ENCODE assay signal across 27 cellular contexts in the genomic region with DNA sequence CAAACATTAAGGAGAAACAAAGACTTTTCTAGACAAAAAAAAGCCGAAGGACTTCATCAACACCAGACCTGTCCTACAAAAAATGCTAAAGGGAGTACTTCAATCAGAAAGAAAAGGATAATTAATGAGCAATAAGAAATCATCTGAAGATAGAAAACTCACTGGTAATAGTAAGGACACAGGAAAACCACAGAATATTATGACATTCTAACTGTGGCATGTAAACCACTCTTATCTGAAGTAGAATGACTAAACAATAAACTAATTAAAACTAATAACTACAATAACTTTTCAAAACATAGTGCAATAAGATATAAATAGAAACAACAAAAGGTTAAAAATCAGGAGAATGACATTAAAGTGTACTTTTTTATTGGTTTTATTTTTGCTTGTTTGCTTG.
"Had no signal": no experiment of that assay in that cellular context is flagged by ENCODE, and none has a peak within 500 bp of the region (broad histone marks: within the 10 kb centered on the region; RNA-seq: fewer than 3 reads in every experiment).

No MANE protein-coding gene starts in this region.

- H3K4me3 Mint-ChIP-seq: activated B cell treated with CpG ODN at 0.5 μM for 24 hours; activated CD8-positive, alpha-beta memory T cell treated with anti-CD3 and anti-CD28 coated beads, Interleukin-2, amount 10 ng/mL, durations not matched to agents 7 days and 5 days; activated CD8-positive, alpha-beta T cell treated with anti-CD3 and anti-CD28 coated beads, Interleukin-2, amount 10 ng/mL, durations not matched to agents 7 days and 5 days; activated naive CD4-positive, alpha-beta T cell treated with anti-CD3 and anti-CD28 coated beads, Interleukin-2, amount 50 U/mL, for 24 hours; activated naive CD8-positive, alpha-beta T cell treated with anti-CD3 and anti-CD28 coated beads, Interleukin-2, amount 50 U/mL, for 24 hours; effector memory CD8-positive, alpha-beta T cell; immature natural killer cell; memory B cell; naive thymus-derived CD8-positive, alpha-beta T cell; neural progenitor cell; T-helper 2 cell treated with Interferon-gamma antibody and Interleukin-4, amounts not matched to agents 5 μg/mL and 100 μg/mL, for 36 hours had no signal

- H3K27me3 ChIP-seq: cardiac muscle cell, foreskin keratinocyte, heart left ventricle, neural progenitor cell, right atrium auricular region, suprapubic skin, tibial artery, upper lobe of right lung had no signal

- H3K27ac Mint-ChIP-seq: activated B cell treated with CpG ODN at 0.5 μM for 24 hours; activated CD8-positive, alpha-beta memory T cell treated with anti-CD3 and anti-CD28 coated beads, Interleukin-2, amount 10 ng/mL, durations not matched to agents 7 days and 5 days; activated CD8-positive, alpha-beta T cell treated with anti-CD3 and anti-CD28 coated beads, Interleukin-2, amount 10 ng/mL, durations not matched to agents 7 days and 5 days; activated naive CD4-positive, alpha-beta T cell treated with anti-CD3 and anti-CD28 coated beads, Interleukin-2, amount 50 U/mL, for 24 hours; activated naive CD8-positive, alpha-beta T cell treated with anti-CD3 and anti-CD28 coated beads, Interleukin-2, amount 50 U/mL, for 24 hours; activated T-helper 2 cell treated with anti-CD3 and anti-CD28 coated beads, Interferon-gamma antibody, Interleukin-2, Interleukin-4, amounts not matched to agents 10 μg/mL and 5 μg/mL and 100 μg/mL, durations not matched to agents 14 hours and 24 hours and 36 hours; effector memory CD8-positive, alpha-beta T cell; immature natural killer cell; memory B cell; naive thymus-derived CD8-positive, alpha-beta T cell; neural progenitor cell; T-helper 2 cell treated with Interferon-gamma antibody and Interleukin-4, amounts not matched to agents 5 μg/mL and 100 μg/mL, for 36 hours had no signal

- H3K27me3 Mint-ChIP-seq: activated B cell treated with CpG ODN at 0.5 μM for 24 hours; activated CD8-positive, alpha-beta memory T cell treated with anti-CD3 and anti-CD28 coated beads, Interleukin-2, amount 10 ng/mL, durations not matched to agents 7 days and 5 days; effector memory CD8-positive, alpha-beta T cell; memory B cell had no signal

- H3K4me1 Mint-ChIP-seq: activated B cell treated with CpG ODN at 0.5 μM for 24 hours; activated CD8-positive, alpha-beta memory T cell treated with anti-CD3 and anti-CD28 coated beads, Interleukin-2, amount 10 ng/mL, durations not matched to agents 7 days and 5 days; activated naive CD4-positive, alpha-beta T cell treated with anti-CD3 and anti-CD28 coated beads, Interleukin-2, amount 50 U/mL, for 24 hours; activated naive CD8-positive, alpha-beta T cell treated with anti-CD3 and anti-CD28 coated beads, Interleukin-2, amount 50 U/mL, for 24 hours; immature natural killer cell; memory B cell; naive thymus-derived CD8-positive, alpha-beta T cell; neural progenitor cell had no signal

- H3K9me3 ChIP-seq: right atrium auricular region, suprapubic skin, tibial artery, upper lobe of right lung had no signal

- H3K36me3 ChIP-seq: cardiac muscle cell, heart left ventricle, neural progenitor cell, right atrium auricular region, suprapubic skin, tibial artery, upper lobe of right lung had no signal

- H3K4me1 ChIP-seq: heart left ventricle, neural progenitor cell, right atrium auricular region, suprapubic skin, tibial artery, upper lobe of right lung had no signal

- ATAC-seq: activated CD8-positive, alpha-beta memory T cell treated with anti-CD3 and anti-CD28 coated beads, Interleukin-2, amount 10 ng/mL, durations not matched to agents 7 days and 5 days; activated CD8-positive, alpha-beta T cell treated with anti-CD3 and anti-CD28 coated beads, Interleukin-2, amount 10 ng/mL, durations not matched to agents 7 days and 5 days; activated naive CD8-positive, alpha-beta T cell treated with anti-CD3 and anti-CD28 coated beads, Interleukin-2, amount 50 U/mL, for 24 hours; effector memory CD8-positive, alpha-beta T cell; foreskin keratinocyte; heart left ventricle; naive thymus-derived CD8-positive, alpha-beta T cell; upper lobe of right lung had no signal

- DNase-seq: activated B cell treated with CpG ODN at 0.5 μM for 24 hours; activated CD8-positive, alpha-beta memory T cell treated with anti-CD3 and anti-CD28 coated beads, Interleukin-2, amount 10 ng/mL, durations not matched to agents 7 days and 5 days; activated CD8-positive, alpha-beta T cell treated with anti-CD3 and anti-CD28 coated beads, Interleukin-2, amount 10 ng/mL, durations not matched to agents 7 days and 5 days; activated naive CD8-positive, alpha-beta T cell treated with anti-CD3 and anti-CD28 coated beads, Interleukin-2, amount 50 U/mL, for 24 hours; activated T-cell treated with anti-CD3 and anti-CD28 coated beads, Interleukin-2, amount 50 U/mL, for 48 hours; cerebellar nuclear complex; effector memory CD8-positive, alpha-beta T cell; heart left ventricle; hypothalamus; immature natural killer cell; naive thymus-derived CD8-positive, alpha-beta T cell; occipital lobe; stimulated activated CD4-positive, alpha-beta T cell treated with anti-CD3 and anti-CD28 coated beads, Interleukin-15, amount 100 ng/mL, for 24 hours; stimulated activated CD4-positive, alpha-beta T cell treated with anti-CD3 and anti-CD28 coated beads, Interleukin-2, amount 100 ng/mL, for 24 hours; stimulated activated naive CD4-positive, alpha-beta T cell; tibial artery; upper lobe of right lung had no signal

- H3K9ac ChIP-seq: neural progenitor cell had no signal

- H3K27ac ChIP-seq: cardiac muscle cell, coronary artery, foreskin keratinocyte, heart left ventricle, neural progenitor cell, right atrium auricular region, suprapubic skin, tibial artery, upper lobe of right lung had no signal

- H3K9me3 Mint-ChIP-seq: activated B cell treated with CpG ODN at 0.5 μM for 24 hours; activated naive CD4-positive, alpha-beta T cell treated with anti-CD3 and anti-CD28 coated beads, Interleukin-2, amount 50 U/mL, for 24 hours; activated naive CD8-positive, alpha-beta T cell treated with anti-CD3 and anti-CD28 coated beads, Interleukin-2, amount 50 U/mL, for 24 hours; activated T-helper 2 cell treated with anti-CD3 and anti-CD28 coated beads, Interferon-gamma antibody, Interleukin-2, Interleukin-4, amounts not matched to agents 10 μg/mL and 5 μg/mL and 100 μg/mL, durations not matched to agents 14 hours and 24 hours and 36 hours; neural progenitor cell; T-helper 2 cell treated with Interferon-gamma antibody and Interleukin-4, amounts not matched to agents 5 μg/mL and 100 μg/mL, for 36 hours had no signal

- H3K4me2 ChIP-seq: neural progenitor cell had no signal

- H2AFZ ChIP-seq: neural progenitor cell had no signal

- H3K4me3 ChIP-seq: cardiac muscle cell, coronary artery, heart left ventricle, neural progenitor cell, right atrium auricular region, suprapubic skin, tibial artery, upper lobe of right lung had no signal

- H3K36me3 Mint-ChIP-seq: activated CD8-positive, alpha-beta memory T cell treated with anti-CD3 and anti-CD28 coated beads, Interleukin-2, amount 10 ng/mL, durations not matched to agents 7 days and 5 days; activated naive CD4-positive, alpha-beta T cell treated with anti-CD3 and anti-CD28 coated beads, Interleukin-2, amount 50 U/mL, for 24 hours; immature natural killer cell; memory B cell; naive thymus-derived CD8-positive, alpha-beta T cell; neural progenitor cell had no signal
